ENCODE assay signal across 10 cellular contexts in genomic region chr12:78088391-78088832, GRCh38.
DNase-seq lines count a peak whose midpoint lies in the region; ATAC-seq, FAIRE-seq and TF ChIP-seq lines count a peak whose summit lies in the region.
"Had no signal": no experiment of that assay in that cellular context is flagged by ENCODE, and none has a peak within 500 bp of the region (broad histone marks: within the 10 kb centered on the region; RNA-seq: fewer than 3 reads in every experiment).

No MANE protein-coding gene starts in this region.

- no peaks in the 10 kb centered on the region for H3K27me3 Mint-ChIP-seq in natural killer cell treated with Interleukin-12 subunit alpha and Interleukin-12 subunit beta and Interleukin-15 and Interleukin-18, amount 100 ng/mL, for 72 hours
- no peaks in the 10 kb centered on the region for H3K27me3 Mint-ChIP-seq in Caco-2 (ENCODE audit: insufficient read depth, unreplicated experiment)

- CTCF ChIA-PET in Caco-2 (lab: Charles Lee) = no interaction called here

- H3K4me3 ChIP-seq in lower lobe of right lung (peak overlapping the region; percentile 22), Caco-2 (ENCODE audit: low read depth, low read length) (no peak overlapping the region)

- H3K36me3 ChIP-seq in lower lobe of right lung (no peaks in the 10 kb centered on the region), Caco-2 (ENCODE audit: control insufficient read depth, insufficient read depth, low read length) (no peaks in the 10 kb centered on the region)

- no peak overlapping the region for H3K27ac Mint-ChIP-seq in natural killer cell treated with Interleukin-12 subunit alpha and Interleukin-12 subunit beta and Interleukin-15 and Interleukin-18, amount 100 ng/mL, for 72 hours
- H3K27ac Mint-ChIP-seq in Caco-2 (ENCODE audit: unreplicated experiment) = no peak overlapping the region

- H3K27ac ChIP-seq in lower lobe of right lung = no peak overlapping the region

- H3K36me3 Mint-ChIP-seq in natural killer cell treated with Interleukin-12 subunit alpha and Interleukin-12 subunit beta and Interleukin-15 and Interleukin-18, amount 100 ng/mL, for 72 hours = no peaks in the 10 kb centered on the region
- no peaks in the 10 kb centered on the region for H3K36me3 Mint-ChIP-seq in Caco-2 (ENCODE audit: insufficient read depth, unreplicated experiment)

- POLR2A ChIA-PET in Caco-2 (lab: Charles Lee) = no interaction called here

- TF ChIP-seq CTCF in lower lobe of right lung (IDR thresholded peaks at IDR 0.05) (no peak), Caco-2 (IDR thresholded peaks at IDR 0.05; ENCODE audit: insufficient read depth in 1 of 2, low read depth in 1 of 2, low read length in 1 of 2, severe bottlenecking in 1 of 2, unreplicated experiment in 1 of 2) (no peak)

- ATAC-seq in HG02852 (IDR thresholded peaks at IDR 0.05; ENCODE audit: unreplicated experiment) (peak; percentile 85), lower lobe of right lung (no peak)
- ATAC-seq in natural killer cell treated with Interleukin-12 subunit alpha and Interleukin-12 subunit beta and Interleukin-15 and Interleukin-18, amount 100 ng/mL, for 72 hours = no peak

- H3K9me3 Mint-ChIP-seq in natural killer cell treated with Interleukin-12 subunit alpha and Interleukin-12 subunit beta and Interleukin-15 and Interleukin-18, amount 100 ng/mL, for 72 hours = peaks cover 4% of the 10 kb centered on the region
- H3K9me3 Mint-ChIP-seq in Caco-2 (ENCODE audit: unreplicated experiment) = no peaks in the 10 kb centered on the region

- H3K4me1 ChIP-seq in lower lobe of right lung = no peaks in the 10 kb centered on the region
- no peaks in the 10 kb centered on the region for H3K4me1 ChIP-seq in Caco-2

- no peaks in the 10 kb centered on the region for H3K27me3 ChIP-seq in lower lobe of right lung (ENCODE audit: low read depth)
- H3K27me3 ChIP-seq in Caco-2 (replicated peaks; ENCODE audit: control insufficient read depth, insufficient read depth, low read length) = no peaks in the 10 kb centered on the region

- intact Hi-C loops in lower lobe of right lung (cut with DNase I) (no loop called here), Caco-2 (cut with micrococcal nuclease; ENCODE audit: unreplicated experiment) (no loop called here)

- no peak for FAIRE-seq in GM12891 (lab: Jason Lieb, UNC)
- FAIRE-seq: H1 had no signal

- DNase-seq in AG08395 (ENCODE audit: low spot score) (peak; percentile 5), amniotic epithelial cell (ENCODE audit: low read depth) (peak; percentile 38), lower lobe of right lung (no peak), GM12891 (ENCODE audit: insufficient read length, low spot score) (no peak), Caco-2 (no peak)
- DNase-seq in natural killer cell treated with Interleukin-12 subunit alpha and Interleukin-12 subunit beta and Interleukin-15 and Interleukin-18, amount 100 ng/mL, for 72 hours (ENCODE audit: low spot score) = no peak
- no peak for DNase-seq in stimulated activated CD4-positive, alpha-beta T cell treated with anti-CD3 and anti-CD28 coated beads, Interleukin-4, amount 100 ng/mL, for 4 hours
- DNase-seq: stimulated activated CD4-positive, alpha-beta T cell treated with anti-CD3 and anti-CD28 coated beads, Interleukin-2, amount 100 ng/mL, for 24 hours had no signal

- H3K4me3 Mint-ChIP-seq in natural killer cell treated with Interleukin-12 subunit alpha and Interleukin-12 subunit beta and Interleukin-15 and Interleukin-18, amount 100 ng/mL, for 72 hours = no peak overlapping the region
- no peak overlapping the region for H3K4me3 Mint-ChIP-seq in Caco-2 (ENCODE audit: unreplicated experiment)

- no peaks in the 10 kb centered on the region for H3K4me1 Mint-ChIP-seq in natural killer cell treated with Interleukin-12 subunit alpha and Interleukin-12 subunit beta and Interleukin-15 and Interleukin-18, amount 100 ng/mL, for 72 hours (ENCODE audit: low read depth in 2 of 2)
- no peaks in the 10 kb centered on the region for H3K4me1 Mint-ChIP-seq in Caco-2 (ENCODE audit: low read depth, unreplicated experiment)

- BruUV-seq in Caco-2 (replicated peaks; lab: Mats Ljungman, UMichigan) = no TSS peak

- H3K9me3 ChIP-seq in lower lobe of right lung = no peaks in the 10 kb centered on the region
- no peaks in the 10 kb centered on the region for H3K9me3 ChIP-seq in Caco-2

- no peak for TF ChIP-seq POLR2A in GM12891 (IDR thresholded peaks at IDR 0.05; ENCODE audit: low read depth, low read length)

TF ChIP-seq in GM12891, 5 proteins besides CTCF, POLR2A, EP300 and RAD21:
- TF ChIP-seq TAF1 (IDR thresholded peaks at IDR 0.05; ENCODE audit: low read depth, low read length) = no peak
- TF ChIP-seq POU2F2 (IDR thresholded peaks at IDR 0.05; ENCODE audit: low read depth, low read length) = no peak

Comparison
In these comparisons a context has a peak if more than half of its experiments do, and no peak if none do; other contexts are left out.
1. DNase-seq: peak in AG08395 (single experiment) and amniotic epithelial cell (single experiment); none in lower lobe of right lung (single experiment), natural killer cell treated with Interleukin-12 subunit alpha and Interleukin-12 subunit beta and Interleukin-15 and Interleukin-18, amount 100 ng/mL, for 72 hours (single experiment), GM12891 (single experiment), stimulated activated CD4-positive, alpha-beta T cell treated with anti-CD3 and anti-CD28 coated beads, Interleukin-4, amount 100 ng/mL, for 4 hours (0 of 2) and Caco-2 (0 of 2).